Comparison of ENCODE assay signal across 10 cellular contexts in genomic region chr3:135008326-135008725, GRCh38.
"Had no signal": no experiment of that assay in that cellular context is flagged by ENCODE, and none has a peak within 500 bp of the region (broad histone marks: within the 10 kb centered on the region; RNA-seq: fewer than 3 reads in every experiment).

No MANE protein-coding gene starts in this region.

- H3K4me1 ChIP-seq: HAP-1 had no signal

- H2AFZ ChIP-seq: GM23248, GM23338 had no signal

- H3K27ac ChIP-seq: GM23248 had no signal

- H3K4me2 ChIP-seq: GM23338 had no signal

- DNase-seq: GOT3, H7, H9, HCEC 1CT had no signal

- H3K4me3 ChIP-seq: GM23248, GM23338, HAP-1 had no signal

- H3K9me3 ChIP-seq: HAP-1 had no signal

- H3K9ac ChIP-seq: GM23248 had no signal

- FAIRE-seq: H1, H54 had no signal

- H3K36me3 ChIP-seq: HAP-1 had no signal

- ATAC-seq: GM23338, HCT116 had no signal
